Comparison of ENCODE assay signal across 28 cellular contexts in the genomic region with DNA sequence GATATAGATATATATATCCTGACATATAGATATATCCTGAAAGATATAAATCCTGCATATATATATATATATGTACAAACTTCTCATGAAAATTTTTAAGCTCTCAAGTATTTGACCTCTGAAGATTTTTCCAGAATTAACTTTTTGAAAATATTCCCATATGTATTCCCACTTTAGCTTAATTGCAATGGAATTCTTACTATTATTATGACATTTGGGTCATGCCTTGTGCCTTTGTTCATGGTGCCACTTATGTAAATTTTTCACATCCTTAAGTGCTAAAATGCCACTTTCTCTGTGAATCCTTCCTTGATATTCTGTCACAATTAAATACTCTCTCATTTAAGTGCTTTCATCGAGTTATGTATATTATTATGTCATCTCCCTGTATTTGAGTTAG.
"Had no signal": no experiment of that assay in that cellular context is flagged by ENCODE, and none has a peak within 500 bp of the region (broad histone marks: within the 10 kb centered on the region; RNA-seq: fewer than 3 reads in every experiment).

No MANE protein-coding gene starts in this region.

- H3K4me3 Mint-ChIP-seq: stimulated activated effector memory CD8-positive, alpha-beta T cell treated with anti-CD3 and anti-CD28 coated beads, Interleukin-12 subunit alpha, Interleukin-12 subunit beta, amount 100 ng/mL, for 72 hours; stimulated activated memory B cell treated with anti-CD40 and anti-IgM and Interleukin-4, amounts not matched to agents 10 μg/mL and 1 μg/mL and 100 μg/mL, for 72 hours; stimulated activated naive B cell treated with anti-CD40 and anti-IgM and Interleukin-4, amounts not matched to agents 10 μg/mL and 1 μg/mL and 100 μg/mL, for 72 hours; stimulated activated naive CD8-positive, alpha-beta T cell treated with anti-CD3 and anti-CD28 coated beads, Interleukin-15, amount 100 ng/mL, for 72 hours; stimulated activated naive CD8-positive, alpha-beta T cell treated with anti-CD3 and anti-CD28 coated beads, Interleukin-15, Interleukin-2, amounts not matched to agents 100 ng/mL and 50 ng/mL, for 24 hours; type B pancreatic cell had no signal

- H3K36me3 ChIP-seq: stomach, suprapubic skin, thoracic aorta, thyroid gland, tibial artery, tibial nerve, transverse colon, upper lobe of left lung, upper lobe of right lung, uterus, vagina had no signal

- H3K27me3 ChIP-seq: stomach, suprapubic skin, testis, thyroid gland, tibial artery, tibial nerve, transverse colon, upper lobe of left lung, upper lobe of right lung, uterus, vagina had no signal

- H3K9me3 ChIP-seq: stomach, suprapubic skin, testis, thoracic aorta, thyroid gland, tibial artery, tibial nerve, transverse colon, upper lobe of left lung, upper lobe of right lung, uterus, vagina had no signal

- H3K4me1 ChIP-seq: stomach, suprapubic skin, testis, thyroid gland, tibial artery, tibial nerve, transverse colon, upper lobe of left lung, upper lobe of right lung, uterus, vagina had no signal

- H3K9me3 Mint-ChIP-seq: stimulated activated naive CD8-positive, alpha-beta T cell treated with anti-CD3 and anti-CD28 coated beads, Interleukin-15, amount 100 ng/mL, for 72 hours; type B pancreatic cell had no signal

- H3K27ac Mint-ChIP-seq: stimulated activated effector memory CD8-positive, alpha-beta T cell treated with anti-CD3 and anti-CD28 coated beads, Interleukin-12 subunit alpha, Interleukin-12 subunit beta, amount 100 ng/mL, for 72 hours; stimulated activated memory B cell treated with anti-CD40 and anti-IgM and Interleukin-4, amounts not matched to agents 10 μg/mL and 1 μg/mL and 100 μg/mL, for 72 hours; stimulated activated naive B cell treated with anti-CD40 and anti-IgM and Interleukin-4, amounts not matched to agents 10 μg/mL and 1 μg/mL and 100 μg/mL, for 72 hours; stimulated activated naive CD8-positive, alpha-beta T cell treated with anti-CD3 and anti-CD28 coated beads, Interleukin-15, amount 100 ng/mL, for 72 hours; stimulated activated naive CD8-positive, alpha-beta T cell treated with anti-CD3 and anti-CD28 coated beads, Interleukin-15, Interleukin-2, amounts not matched to agents 100 ng/mL and 50 ng/mL, for 24 hours; type B pancreatic cell had no signal

- ATAC-seq: stimulated activated effector memory CD8-positive, alpha-beta T cell treated with anti-CD3 and anti-CD28 coated beads, Interleukin-12 subunit alpha, Interleukin-12 subunit beta, amount 100 ng/mL, for 72 hours; stimulated activated memory B cell treated with anti-CD40 and anti-IgM and Interleukin-4, amounts not matched to agents 10 μg/mL and 1 μg/mL and 100 μg/mL, for 72 hours; stimulated activated naive B cell treated with anti-CD40 and anti-IgM and Interleukin-4, amounts not matched to agents 10 μg/mL and 1 μg/mL and 100 μg/mL, for 72 hours; stimulated activated naive CD8-positive, alpha-beta T cell treated with anti-CD3 and anti-CD28 coated beads, Interleukin-15, amount 100 ng/mL, for 72 hours; stimulated activated naive CD8-positive, alpha-beta T cell treated with anti-CD3 and anti-CD28 coated beads, Interleukin-15, Interleukin-2, amounts not matched to agents 100 U/mL and 50 U/mL, for 24 hours; upper lobe of right lung had no signal

- H3K27me3 Mint-ChIP-seq: stimulated activated memory B cell treated with anti-CD40 and anti-IgM and Interleukin-4, amounts not matched to agents 10 μg/mL and 1 μg/mL and 100 μg/mL, for 72 hours; stimulated activated naive B cell treated with anti-CD40 and anti-IgM and Interleukin-4, amounts not matched to agents 10 μg/mL and 1 μg/mL and 100 μg/mL, for 72 hours; stimulated activated naive CD8-positive, alpha-beta T cell treated with anti-CD3 and anti-CD28 coated beads, Interleukin-15, amount 100 ng/mL, for 72 hours; stimulated activated naive CD8-positive, alpha-beta T cell treated with anti-CD3 and anti-CD28 coated beads, Interleukin-15, Interleukin-2, amounts not matched to agents 100 ng/mL and 50 ng/mL, for 24 hours; type B pancreatic cell had no signal

- DNase-seq: stimulated activated CD4-positive, alpha-beta T cell treated with anti-CD3 and anti-CD28 coated beads, Interleukin-2, amount 100 ng/mL, for 48 hours; stimulated activated CD4-positive, alpha-beta T cell treated with anti-CD3 and anti-CD28 coated beads, Interleukin-4, amount 100 ng/mL, for 1 hour; stimulated activated CD4-positive, alpha-beta T cell treated with anti-CD3 and anti-CD28 coated beads, Interleukin-4, amount 100 ng/mL, for 24 hours; stimulated activated CD4-positive, alpha-beta T cell treated with anti-CD3 and anti-CD28 coated beads, Interleukin-4, amount 100 ng/mL, for 4 hours; stimulated activated CD8-positive, alpha-beta memory T cell treated with anti-CD3 and anti-CD28 coated beads, Interleukin-4, amount 100 ng/mL, for 48 hours; stimulated activated naive B cell treated with anti-CD40 and anti-IgM and Interleukin-4, amounts not matched to agents 10 μg/mL and 1 μg/mL and 100 μg/mL, for 72 hours; stimulated activated naive CD4-positive, alpha-beta T cell; stimulated activated naive CD4-positive, alpha-beta T cell treated with Interleukin-2 at 50 U/mL for 16 hours; stimulated activated naive CD8-positive, alpha-beta T cell treated with anti-CD3 and anti-CD28 coated beads, Interleukin-15, amount 100 ng/mL, for 72 hours; stimulated activated naive CD8-positive, alpha-beta T cell treated with anti-CD3 and anti-CD28 coated beads, Interleukin-15, Interleukin-2, amounts not matched to agents 100 U/mL and 50 U/mL, for 24 hours; stomach; substantia nigra; testis; thyroid gland; tibial artery; transverse colon; trophoblast cell; upper lobe of left lung; upper lobe of right lung; uterus had no signal

- H3K4me3 ChIP-seq: stomach, suprapubic skin, testis, thoracic aorta, thyroid gland, tibial artery, tibial nerve, transverse colon, upper lobe of left lung, upper lobe of right lung, uterus, vagina had no signal

- H3K4me1 Mint-ChIP-seq: stimulated activated effector memory CD8-positive, alpha-beta T cell treated with anti-CD3 and anti-CD28 coated beads, Interleukin-12 subunit alpha, Interleukin-12 subunit beta, amount 100 ng/mL, for 72 hours; stimulated activated memory B cell treated with anti-CD40 and anti-IgM and Interleukin-4, amounts not matched to agents 10 μg/mL and 1 μg/mL and 100 μg/mL, for 72 hours; stimulated activated naive B cell treated with anti-CD40 and anti-IgM and Interleukin-4, amounts not matched to agents 10 μg/mL and 1 μg/mL and 100 μg/mL, for 72 hours; stimulated activated naive CD8-positive, alpha-beta T cell treated with anti-CD3 and anti-CD28 coated beads, Interleukin-15, amount 100 ng/mL, for 72 hours had no signal

- H3K36me3 Mint-ChIP-seq: stimulated activated effector memory CD8-positive, alpha-beta T cell treated with anti-CD3 and anti-CD28 coated beads, Interleukin-12 subunit alpha, Interleukin-12 subunit beta, amount 100 ng/mL, for 72 hours; stimulated activated memory B cell treated with anti-CD40 and anti-IgM and Interleukin-4, amounts not matched to agents 10 μg/mL and 1 μg/mL and 100 μg/mL, for 72 hours; stimulated activated naive B cell treated with anti-CD40 and anti-IgM and Interleukin-4, amounts not matched to agents 10 μg/mL and 1 μg/mL and 100 μg/mL, for 72 hours; type B pancreatic cell had no signal

- H3K27ac ChIP-seq: stomach, suprapubic skin, testis, thoracic aorta, thyroid gland, tibial artery, tibial nerve, transverse colon, upper lobe of left lung, upper lobe of right lung, uterus, vagina had no signal
